24 cellular contexts compared by ENCODE assay signal in the genomic region with DNA sequence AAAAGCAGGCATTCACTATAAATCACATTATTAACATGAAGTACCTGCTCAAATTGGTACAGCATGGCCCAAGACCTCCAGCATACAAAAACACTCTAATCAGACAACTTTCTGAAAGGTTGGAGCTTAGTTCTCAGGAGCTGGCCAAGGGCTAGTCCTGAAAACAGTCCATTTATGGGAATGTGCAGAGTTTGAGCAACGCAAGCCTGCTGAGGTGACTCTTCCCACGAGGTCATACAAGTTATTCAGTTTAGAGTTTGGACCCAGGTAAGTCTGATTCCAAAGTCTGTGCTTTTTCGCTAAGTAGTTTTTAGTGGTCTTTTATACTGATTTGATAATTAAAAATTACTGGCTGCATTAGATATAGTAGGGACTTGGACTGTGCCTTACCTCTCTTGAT.
"Had no signal": no experiment of that assay in that cellular context is flagged by ENCODE, and none has a peak within 500 bp of the region (broad histone marks: within the 10 kb centered on the region; RNA-seq: fewer than 3 reads in every experiment).

No MANE protein-coding gene starts in this region.

- H3K4me3 ChIP-seq: SJCRH30 had no signal

- DNase-seq: activated CD4-positive, alpha-beta T cell treated with anti-CD3 and anti-CD28 coated beads for 48 hours; activated CD4-positive, alpha-beta T cell treated with anti-CD3 and anti-CD28 coated beads, Interleukin-2, amount 50 U/mL, for 4 hours; activated CD4-positive, CD25-positive, alpha-beta regulatory T cell treated with anti-CD3 and anti-CD28 coated beads, Interleukin-2, amount 50 U/mL, for 72 hours; activated CD8-positive, alpha-beta memory T cell treated with anti-CD3 and anti-CD28 coated beads, Interleukin-2, amount 50 U/mL, for 48 hours; activated CD8-positive, alpha-beta T cell treated with anti-CD3 and anti-CD28 coated beads, Interleukin-2, amount 10 ng/mL, durations not matched to agents 7 days and 5 days; activated T-cell treated with anti-CD3 and anti-CD28 coated beads, Interleukin-2, amount 50 U/mL, for 1 hour; amniotic stem cell; cerebellar nuclear complex; Karpas-422; MM.1S; NCI-H1105; NCI-H1436 treated with DMSO at 0.1 percent for 48 hours; NCI-H187; NCI-H2081; NCI-H510A treated with DMSO at 0.1 percent for 48 hours; NK-92 treated with Interleukin-12 subunit alpha and Interleukin-12 subunit beta, amount 100 ng/mL, for 24 hours; OCI-M1; Right ventricle myocardium superior; RPMI8226; SJCRH30; T-helper 17 cell; T-helper 9 cell had no signal

- H3K27ac ChIP-seq: SJCRH30 had no signal

- H3K4me1 ChIP-seq: SJCRH30 had no signal

- ATAC-seq: activated CD8-positive, alpha-beta T cell treated with anti-CD3 and anti-CD28 coated beads, Interleukin-2, amount 10 ng/mL, durations not matched to agents 7 days and 5 days; Panc1; T-helper 17 cell; WTC11 had no signal

- H3K27me3 ChIP-seq: SJCRH30 had no signal

- H3K9me3 ChIP-seq: SJCRH30 had no signal
